Comparison of ENCODE assay signal across 9 cellular contexts in the genomic region with DNA sequence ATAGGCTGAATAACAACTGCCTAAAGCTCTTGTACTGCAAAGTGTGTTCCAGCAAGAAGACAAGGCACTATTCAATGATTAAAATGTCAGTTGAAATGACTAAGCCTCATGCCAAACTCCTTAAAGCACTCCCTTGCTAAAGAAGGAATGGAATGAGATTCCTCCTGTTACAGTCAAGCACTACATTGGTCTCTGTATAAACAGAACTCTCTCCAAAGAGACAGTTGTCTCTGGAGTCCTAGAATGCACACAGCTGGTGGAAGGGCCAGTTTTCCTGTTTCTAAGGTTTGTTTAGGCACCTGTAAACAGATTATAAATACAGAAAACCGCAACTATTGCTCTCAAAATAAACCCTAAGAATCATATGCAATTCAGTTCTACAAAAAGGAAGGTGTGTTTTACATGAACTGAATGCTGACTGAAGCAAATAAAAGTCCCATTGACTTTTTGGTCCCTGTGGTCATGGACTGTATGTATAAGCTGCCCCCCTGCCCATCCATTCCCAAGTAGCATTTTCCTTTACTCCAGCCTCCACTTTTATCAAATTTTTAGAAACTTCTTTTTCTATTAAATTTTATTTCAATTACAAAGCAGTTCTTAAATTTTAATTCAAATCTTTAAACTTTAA. TPM values are rescaled to one million over a fixed set of nuclear protein-coding genes. Genes with fewer than 3 reads are reported as not detected.
DNase-seq lines count a peak whose midpoint lies in the region; ATAC-seq, FAIRE-seq and TF ChIP-seq lines count a peak whose summit lies in the region.
"Had no signal": no experiment of that assay in that cellular context is flagged by ENCODE, and none has a peak within 500 bp of the region (broad histone marks: within the 10 kb centered on the region; RNA-seq: fewer than 3 reads in every experiment).

No MANE protein-coding gene starts in this region.

- no peaks in the 10 kb centered on the region for H3K9me3 ChIP-seq in GM23248 (ENCODE audit: low read depth)
- H3K9me3 ChIP-seq in astrocyte (ENCODE audit: insufficient read depth, low read depth, low read length), result no peaks in the 10 kb centered on the region
- no peaks in the 10 kb centered on the region for H3K9me3 ChIP-seq in right cardiac atrium (ENCODE audit: control insufficient read depth, low read length)
- H3K9me3 ChIP-seq in stomach smooth muscle (ENCODE audit: control insufficient read depth in 2 of 2, low read length in 2 of 2), result no peaks in the 10 kb centered on the region

- no peaks in the 10 kb centered on the region for H3K9me3 Mint-ChIP-seq in astrocyte (ENCODE audit: unreplicated experiment)
- peaks cover 2% of the 10 kb centered on the region for H3K9me3 Mint-ChIP-seq in activated CD4-positive, alpha-beta memory T cell treated with anti-CD3 and anti-CD28 coated beads, Interleukin-2, amount 10 ng/mL, durations not matched to agents 7 days and 5 days

- CTCF ChIA-PET in activated CD4-positive, alpha-beta memory T cell treated with anti-CD3 and anti-CD28 coated beads, Interleukin-2, amount 10 ng/mL, durations not matched to agents 7 days and 5 days (lab: Charles Lee), result no interaction called here

- POLR2A ChIA-PET in activated CD4-positive, alpha-beta memory T cell treated with anti-CD3 and anti-CD28 coated beads, Interleukin-2, amount 10 ng/mL, durations not matched to agents 7 days and 5 days (lab: Charles Lee), result no interaction called here

- H3K4me1 ChIP-seq in GM23248 (ENCODE audit: insufficient read depth) (peaks cover 29% of the 10 kb centered on the region), astrocyte (ENCODE audit: insufficient read depth, low read length) (peaks cover 17% of the 10 kb centered on the region), right cardiac atrium (ENCODE audit: control insufficient read depth, insufficient read depth, low read length) (peaks cover 2% of the 10 kb centered on the region), stomach smooth muscle (ENCODE audit: control insufficient read depth, insufficient read depth, low read length) (peaks cover 9% of the 10 kb centered on the region)

- FAIRE-seq in astrocyte (lab: Jason Lieb, UNC), result peak; percentile 100
- FAIRE-seq: GM12891 had no signal

- DNase-seq in GM23248 (peak; percentile 87), astrocyte (ENCODE audit: low read depth) (peak; percentile 97), right cardiac atrium (no peak), posterior vena cava (ENCODE audit: low spot score) (no peak), activated gamma-delta T cell (lab: John Stamatoyannopoulos, UW) (no peak)
- DNase-seq in activated CD4-positive, alpha-beta memory T cell treated with anti-CD3 and anti-CD28 coated beads, Interleukin-2, amount 10 ng/mL, durations not matched to agents 7 days and 5 days, result no peak

- 28 to 39% methylated on average over 1 of the region's 1 CpG for WGBS in GM23248 (ENCODE audit: low coverage in 1 of 2, low lambda C conversion rate in 2 of 2, missing lambda C conversion rate in 2 of 2), 2 experiments
- 23% methylated on average over 1 of the region's 1 CpG for WGBS in right cardiac atrium

- no peaks in the 10 kb centered on the region for H3K27me3 ChIP-seq in GM23248 (replicated peaks; ENCODE audit: insufficient read depth)
- H3K27me3 ChIP-seq in astrocyte (ENCODE audit: insufficient read depth, low read length), result no peaks in the 10 kb centered on the region
- no peaks in the 10 kb centered on the region for H3K27me3 ChIP-seq in right cardiac atrium (ENCODE audit: control insufficient read depth, insufficient read depth)
- H3K27me3 ChIP-seq in stomach smooth muscle (ENCODE audit: control insufficient read depth in 1 of 2, insufficient read depth in 2 of 2, low read length in 2 of 2), result no peaks in the 10 kb centered on the region

- peaks cover 33% of the 10 kb centered on the region for H3F3A ChIP-seq in GM23248 (ENCODE audit: insufficient read depth)

- TF ChIP-seq CTCF in astrocyte (IDR thresholded peaks at IDR 0.05; ENCODE audit: insufficient read depth, low read depth, low read length), result no peak

- in situ Hi-C loops in GM23248 (cut with MboI), result no loop called here

- H3K79me2 ChIP-seq in GM23248 (ENCODE audit: insufficient read depth) (peaks cover 92% of the 10 kb centered on the region), astrocyte (ENCODE audit: insufficient read depth, low read length) (peaks cover 86% of the 10 kb centered on the region)

- 0 out of 2 replicates have a peak overlapping the region, but pooled peaks have one; percentile 2 for H3K4me3 ChIP-seq in GM23248
- H3K4me3 ChIP-seq in astrocyte (ENCODE audit: insufficient read depth, low read depth, low read length), result no peak overlapping the region
- H3K4me3 ChIP-seq in right cardiac atrium (ENCODE audit: low read length), result no peak overlapping the region
- H3K4me3 ChIP-seq in stomach smooth muscle (ENCODE audit: low read length in 2 of 2), result peak overlapping the region in 1 of 2 donors; percentile 9

- peaks cover 16% of the 10 kb centered on the region for H3K36me3 Mint-ChIP-seq in astrocyte (ENCODE audit: low read depth, unreplicated experiment)
- no peaks in the 10 kb centered on the region for H3K36me3 Mint-ChIP-seq in activated CD4-positive, alpha-beta memory T cell treated with anti-CD3 and anti-CD28 coated beads, Interleukin-2, amount 10 ng/mL, durations not matched to agents 7 days and 5 days (ENCODE audit: low read depth)

- H3K36me3 ChIP-seq in GM23248 (ENCODE audit: low read depth) (no peaks in the 10 kb centered on the region), astrocyte (ENCODE audit: insufficient read depth, low read length) (peaks cover 3% of the 10 kb centered on the region), stomach smooth muscle (ENCODE audit: control insufficient read depth in 2 of 2, insufficient read depth in 2 of 2, low read length in 2 of 2) (no peaks in the 10 kb centered on the region)

- H3K9ac ChIP-seq in GM23248 (no peak overlapping the region), astrocyte (ENCODE audit: low read length) (no peak overlapping the region), stomach smooth muscle (ENCODE audit: low read length in 2 of 2) (peak overlapping the region; percentile 13 to 48)

- H4K20me1 ChIP-seq in GM23248 (ENCODE audit: insufficient read depth) (no peaks in the 10 kb centered on the region), astrocyte (ENCODE audit: insufficient read depth, low read length) (peaks cover 41% of the 10 kb centered on the region)

- peak; percentile 86 to 88 for ATAC-seq in right cardiac atrium
- ATAC-seq in GM21447 (IDR thresholded peaks at IDR 0.05; ENCODE audit: unreplicated experiment), result no peak

- H3K9me2 ChIP-seq in GM23248 (ENCODE audit: insufficient read depth), result no peaks in the 10 kb centered on the region

- peaks cover 61% of the 10 kb centered on the region for H3K4me1 Mint-ChIP-seq in astrocyte (ENCODE audit: low read depth, unreplicated experiment)
- no peaks in the 10 kb centered on the region for H3K4me1 Mint-ChIP-seq in activated CD4-positive, alpha-beta memory T cell treated with anti-CD3 and anti-CD28 coated beads, Interleukin-2, amount 10 ng/mL, durations not matched to agents 7 days and 5 days

- H3K27ac Mint-ChIP-seq in astrocyte (ENCODE audit: unreplicated experiment), result peak overlapping the region; percentile 62
- no peak overlapping the region for H3K27ac Mint-ChIP-seq in activated CD4-positive, alpha-beta memory T cell treated with anti-CD3 and anti-CD28 coated beads, Interleukin-2, amount 10 ng/mL, durations not matched to agents 7 days and 5 days

- peak overlapping the region; percentile 14 for H3K4me3 Mint-ChIP-seq in astrocyte (ENCODE audit: unreplicated experiment)
- H3K4me3 Mint-ChIP-seq in activated CD4-positive, alpha-beta memory T cell treated with anti-CD3 and anti-CD28 coated beads, Interleukin-2, amount 10 ng/mL, durations not matched to agents 7 days and 5 days, result no peak overlapping the region

- H3K27me3 Mint-ChIP-seq in astrocyte (ENCODE audit: low read depth, unreplicated experiment), result no peaks in the 10 kb centered on the region
- H3K27me3 Mint-ChIP-seq in activated CD4-positive, alpha-beta memory T cell treated with anti-CD3 and anti-CD28 coated beads, Interleukin-2, amount 10 ng/mL, durations not matched to agents 7 days and 5 days, result no peaks in the 10 kb centered on the region

- H2AFZ ChIP-seq in GM23248, result no peak overlapping the region
- H2AFZ ChIP-seq in astrocyte (ENCODE audit: low read depth, low read length), result no peak overlapping the region

- intact Hi-C loops in right cardiac atrium (cut with DNase I), result loop anchor here in 1 of 4 donors (5.0 kb wide), 1 partner anchor 46 kb away; a partner anchor contains a TSS
- intact Hi-C loops in posterior vena cava (cut with DNase I), result loop anchor here in 1 of 2 donors (10.0 kb wide), 1 partner anchor 48 kb away; a partner anchor contains a TSS

- H3K27ac ChIP-seq in GM23248 (peak overlapping the region; percentile 34), astrocyte (ENCODE audit: low read depth, low read length) (peak overlapping the region; percentile 39), right cardiac atrium (ENCODE audit: low read length) (peak overlapping the region; percentile 64), stomach smooth muscle (ENCODE audit: low read length) (peak overlapping the region; percentile 50)

- peak overlapping the region; percentile 41 for H3K4me2 ChIP-seq in GM23248 (ENCODE audit: unreplicated experiment)
- H3K4me2 ChIP-seq in astrocyte (ENCODE audit: low read length), result peak overlapping the region; percentile 66

RNA-seq across cellular contexts. Expression of a gene that starts 47.0 kb away (rescaled TPM):
- total RNA-seq in GM23248 (2014; rRNA removed; shearing (Covaris generic)), result 250 and 261 TPM in 2 replicates
- polyA plus RNA-seq in GM23248 (2016; fragmentation: Nextera tagmentation; extraction: Ambion mirVana) (53.3 and 54.0 TPM in 2 replicates), right cardiac atrium (29.7 TPM)
- total RNA-seq in astrocyte (590 and 591 TPM in 2 replicates), right cardiac atrium (10 to 100 TPM; 76.7 to 95.2 (median 82.9) TPM), posterior vena cava (10 to 100 TPM; 75.5 to 85.9 TPM)
- under 1 TPM; 0.03 TPM for total RNA-seq in activated CD4-positive, alpha-beta memory T cell treated with anti-CD3 and anti-CD28 coated beads, Interleukin-2, amount 10 ng/mL, durations not matched to agents 7 days and 5 days

Comparison
In these comparisons a context has a peak if more than half of its experiments do, and no peak if none do; other contexts are left out.
1. DNase-seq: peak in GM23248 (single experiment) and astrocyte (single experiment); none in right cardiac atrium (0 of 3), posterior vena cava (single experiment), activated gamma-delta T cell (single experiment) and activated CD4-positive, alpha-beta memory T cell treated with anti-CD3 and anti-CD28 coated beads, Interleukin-2, amount 10 ng/mL, durations not matched to agents 7 days and 5 days (single experiment).
2. H3K9ac ChIP-seq: peak in stomach smooth muscle (2 of 2); none in GM23248 (single experiment) and astrocyte (single experiment).
3. RNA of a gene that starts 47.0 kb away (total RNA-seq): 590 to 591 TPM in astrocyte, 250 to 261 TPM in GM23248, 76.7 to 95.2 TPM in right cardiac atrium and 75.5 to 85.9 TPM in posterior vena cava; 0.03 TPM in activated CD4-positive, alpha-beta memory T cell treated with anti-CD3 and anti-CD28 coated beads, Interleukin-2, amount 10 ng/mL, durations not matched to agents 7 days and 5 days; every median in the first group is over 10 times any median in the second.
4. Peak in every context shown above with its lines, with median percentiles within 50 percentile points of each other: H3K27ac ChIP-seq.